24 cellular contexts compared by ENCODE assay signal in the genomic region with DNA sequence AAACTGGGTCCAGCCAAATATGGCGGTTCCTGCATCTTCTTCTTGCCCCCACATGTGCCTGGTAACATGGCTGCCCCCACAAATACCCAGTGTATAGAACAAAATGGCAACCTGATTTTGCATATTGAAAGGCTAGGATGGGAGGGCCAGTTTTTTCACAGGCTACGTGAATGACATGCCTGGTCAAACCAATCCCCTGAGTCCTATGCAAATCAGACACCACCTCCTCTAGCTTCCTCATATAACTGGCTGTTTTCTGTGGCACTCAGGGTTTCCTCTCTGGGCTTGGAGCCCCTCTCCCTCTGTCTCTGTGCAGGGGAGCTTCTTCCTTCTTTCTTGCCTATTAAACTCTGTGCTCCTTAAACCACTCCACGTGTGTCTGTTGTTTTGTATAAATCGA.
"Had no signal": no experiment of that assay in that cellular context is flagged by ENCODE, and none has a peak within 500 bp of the region (broad histone marks: within the 10 kb centered on the region; RNA-seq: fewer than 3 reads in every experiment).

No MANE protein-coding gene starts in this region.

- H3K4me1 ChIP-seq: breast epithelium, esophagus muscularis mucosa, foreskin keratinocyte, heart left ventricle, testis, transverse colon had no signal

- DNase-seq: activated CD4-positive, alpha-beta memory T cell treated with anti-CD3 and anti-CD28 coated beads, Interleukin-2, amount 10 ng/mL, durations not matched to agents 7 days and 5 days; activated CD4-positive, alpha-beta T cell treated with anti-CD3 and anti-CD28 coated beads for 1 hour; activated CD4-positive, alpha-beta T cell treated with anti-CD3 and anti-CD28 coated beads, Interleukin-2, amount 10 ng/mL, durations not matched to agents 7 days and 5 days; activated CD8-positive, alpha-beta memory T cell treated with anti-CD3 and anti-CD28 coated beads, Interleukin-2, amount 50 U/mL, for 48 hours; activated gamma-delta T cell treated with Interleukin-2 at 50 U/mL for 16 hours; activated naive CD4-positive, alpha-beta T cell treated with anti-CD3 and anti-CD28 coated beads, Interleukin-2, amount 50 U/mL, for 16 hours; activated T-cell treated with anti-CD3 and anti-CD28 coated beads, Interleukin-2, amount 50 U/mL, for 24 hours; amygdala; central memory CD4-positive, alpha-beta T cell; foreskin keratinocyte; heart left ventricle; naive B cell; nephron progenitor cell; ovary; stimulated activated CD4-positive, alpha-beta T cell treated with anti-CD3 and anti-CD28 coated beads, Interleukin-12 subunit alpha, Interleukin-12 subunit beta, amount 100 ng/mL, for 4 hours; stimulated activated CD4-positive, alpha-beta T cell treated with anti-CD3 and anti-CD28 coated beads, Interleukin-4, amount 100 ng/mL, for 1 hour; stimulated activated naive CD8-positive, alpha-beta T cell treated with anti-CD3 and anti-CD28 coated beads, Interleukin-15, Interleukin-2, amounts not matched to agents 100 U/mL and 50 U/mL, for 24 hours; testis; transverse colon had no signal

- H3K9me3 ChIP-seq: ovary, testis, transverse colon had no signal

- H3K36me3 ChIP-seq: breast epithelium, esophagus muscularis mucosa, heart left ventricle, ovary, transverse colon had no signal

- H3K4me3 ChIP-seq: breast epithelium, esophagus muscularis mucosa, heart left ventricle, ovary, skin epidermis, testis, transverse colon had no signal

- FAIRE-seq: urothelium cell line had no signal

- ATAC-seq: foreskin keratinocyte; heart left ventricle; sciatic nerve; stimulated activated naive CD8-positive, alpha-beta T cell treated with anti-CD3 and anti-CD28 coated beads, Interleukin-15, Interleukin-2, amounts not matched to agents 100 U/mL and 50 U/mL, for 24 hours had no signal

- H3K27ac ChIP-seq: breast epithelium, esophagus muscularis mucosa, foreskin keratinocyte, heart left ventricle, ovary, skin epidermis, testis, transverse colon had no signal

- H3K27me3 ChIP-seq: breast epithelium, esophagus muscularis mucosa, foreskin keratinocyte, heart left ventricle, ovary, testis, transverse colon had no signal
